27 cellular contexts compared by ENCODE assay signal in the genomic region with DNA sequence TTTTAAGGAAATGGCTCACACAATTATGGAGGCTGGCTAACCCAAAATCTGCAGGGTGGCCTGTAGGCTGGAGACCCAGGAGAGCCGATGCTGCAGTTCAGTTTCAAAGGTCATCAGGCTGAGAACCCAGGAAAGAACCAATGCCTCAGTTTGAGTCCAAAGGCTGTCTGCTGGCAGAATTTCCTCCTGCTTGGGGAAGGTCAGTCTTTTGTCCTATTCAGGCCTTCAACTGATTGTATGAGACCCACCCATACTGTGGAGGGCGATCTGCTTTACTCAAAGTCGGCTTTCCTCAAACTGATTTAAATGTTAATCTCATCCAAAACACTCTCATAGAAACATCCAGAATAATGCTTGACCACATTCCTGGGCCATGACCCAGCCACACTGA.
"Had no signal": no experiment of that assay in that cellular context is flagged by ENCODE, and none has a peak within 500 bp of the region (broad histone marks: within the 10 kb centered on the region; RNA-seq: fewer than 3 reads in every experiment).

No MANE protein-coding gene starts in this region.

- H3K36me3 ChIP-seq: neural progenitor cell, tibial nerve, uterus, WERI-Rb-1 had no signal

- H3K36me3 Mint-ChIP-seq: activated naive CD8-positive, alpha-beta T cell; brain; memory B cell; natural killer cell; neural progenitor cell had no signal

- H3K4me3 Mint-ChIP-seq: activated naive CD8-positive, alpha-beta T cell; brain; effector memory CD8-positive, alpha-beta T cell; memory B cell; natural killer cell; neural progenitor cell; T-helper 1 cell treated with Interleukin-12 subunit alpha and Interleukin-12 subunit beta and Interleukin-4 antibody, amounts not matched to agents 30 μg/mL and 1 μg/mL, for 36 hours had no signal

- H3K27ac Mint-ChIP-seq: activated naive CD8-positive, alpha-beta T cell; brain; effector memory CD8-positive, alpha-beta T cell; memory B cell; natural killer cell; neural progenitor cell; T-helper 1 cell treated with Interleukin-12 subunit alpha and Interleukin-12 subunit beta and Interleukin-4 antibody, amounts not matched to agents 30 μg/mL and 1 μg/mL, for 36 hours had no signal

- DNase-seq: activated CD4-positive, alpha-beta T cell treated with anti-CD3 and anti-CD28 coated beads for 48 hours; activated CD4-positive, alpha-beta T cell treated with anti-CD3 and anti-CD28 coated beads, Interleukin-2, amount 50 U/mL, for 48 hours; activated CD8-positive, alpha-beta memory T cell treated with anti-CD3 and anti-CD28 coated beads for 24 hours; activated effector memory CD4-positive, alpha-beta T cell treated with Interleukin-2 at 50 U/mL for 16 hours; activated naive CD4-positive, alpha-beta T cell treated with Interleukin-2 at 50 U/mL for 16 hours; aorta; caudate nucleus; cortex of kidney; effector memory CD8-positive, alpha-beta T cell; left cardiac atrium; midbrain; natural killer cell; occipital lobe; right cardiac atrium; stimulated activated CD4-positive, alpha-beta T cell treated with anti-CD3 and anti-CD28 coated beads, Interleukin-2, amount 100 ng/mL, for 48 hours; stimulated activated naive CD4-positive, alpha-beta T cell treated with Interleukin-2 at 50 U/mL for 16 hours; SW 1271; T1000; uterus; WERI-Rb-1 had no signal

- H3K27me3 Mint-ChIP-seq: activated naive CD8-positive, alpha-beta T cell had no signal

- ATAC-seq: activated CD4-positive, CD25-positive, alpha-beta regulatory T cell treated with anti-CD3 and anti-CD28 coated beads, Interleukin-2, amount 50 U/mL, for 24 hours; effector memory CD8-positive, alpha-beta T cell; left cardiac atrium; natural killer cell; right cardiac atrium had no signal

- H3K9me3 ChIP-seq: uterus had no signal

- H3K4me3 ChIP-seq: neural progenitor cell, tibial nerve, uterus had no signal

- H3K9me3 Mint-ChIP-seq: effector memory CD8-positive, alpha-beta T cell; memory B cell; natural killer cell; T-helper 1 cell treated with Interleukin-12 subunit alpha and Interleukin-12 subunit beta and Interleukin-4 antibody, amounts not matched to agents 30 μg/mL and 1 μg/mL, for 36 hours had no signal

- H3K4me1 Mint-ChIP-seq: brain, memory B cell, neural progenitor cell had no signal

- H3K4me1 ChIP-seq: neural progenitor cell, tibial nerve, uterus had no signal

- H3K27ac ChIP-seq: neural progenitor cell, tibial nerve, uterus, WERI-Rb-1 had no signal

- H3K27me3 ChIP-seq: neural progenitor cell, tibial nerve, uterus had no signal
